ENCODE assay signal across 23 cellular contexts in genomic region chr3:38588995-38589937, GRCh38.
A peak's percentile ranks its signal among the peaks of the same experiment; 100 is the strongest.
DNase-seq lines count a peak whose midpoint lies in the region; ATAC-seq and TF ChIP-seq lines count a peak whose summit lies in the region.
"Had no signal": no experiment of that assay in that cellular context is flagged by ENCODE, and none has a peak within 500 bp of the region (broad histone marks: within the 10 kb centered on the region; RNA-seq: fewer than 3 reads in every experiment).

No MANE protein-coding gene starts in this region.

- DNase-seq in natural killer cell = peak; percentile 2
- no peak for DNase-seq in natural killer cell treated with Interleukin-12 subunit alpha and Interleukin-12 subunit beta and Interleukin-15 and Interleukin-18, amount 100 ng/mL, for 72 hours (ENCODE audit: low spot score)
- peak; percentile 52 for DNase-seq in coronary artery (ENCODE audit: low spot score)
- DNase-seq in osteocyte (ENCODE audit: extremely low spot score, unreplicated experiment) = peak; percentile 71
- peak; percentile 17 to 45 for DNase-seq in aorta
- no peak for DNase-seq in smooth muscle cell (lab: John Stamatoyannopoulos, UW; ENCODE audit: unreplicated experiment)
- DNase-seq: activated CD8-positive, alpha-beta T cell treated with anti-CD3 and anti-CD28 coated beads for 36 hours; activated naive CD8-positive, alpha-beta T cell treated with anti-CD3 and anti-CD28 coated beads for 36 hours; effector memory CD8-positive, alpha-beta T cell; esophagus squamous epithelium; mesenchymal stem cell; MG63; NCI-H1417 treated with DMSO at 0.1 percent for 48 hours; NCI-H2107; NCI-H510A treated with DMSO at 0.1 percent for 48 hours had no signal

- no peaks in the 10 kb centered on the region for H3K79me2 ChIP-seq in smooth muscle cell (ENCODE audit: low read depth)

- H3K9me3 ChIP-seq in aorta (ENCODE audit: control insufficient read depth, low read length) (no peaks in the 10 kb centered on the region), smooth muscle cell (replicated peaks; ENCODE audit: low read depth) (no peaks in the 10 kb centered on the region)
- H3K9me3 ChIP-seq: esophagus squamous epithelium, MG63, pancreas had no signal

- no peaks in the 10 kb centered on the region for H3F3A ChIP-seq in smooth muscle cell (ENCODE audit: low read depth)

- no peak overlapping the region for H3K9ac ChIP-seq in smooth muscle cell (ENCODE audit: low read depth)

- no peaks in the 10 kb centered on the region for H3K9me3 Mint-ChIP-seq in natural killer cell
- H3K9me3 Mint-ChIP-seq in natural killer cell treated with Interleukin-12 subunit alpha and Interleukin-12 subunit beta and Interleukin-15 and Interleukin-18, amount 100 ng/mL, for 72 hours = no peaks in the 10 kb centered on the region
- H3K9me3 Mint-ChIP-seq in osteocyte (ENCODE audit: unreplicated experiment) = no peaks in the 10 kb centered on the region
- H3K9me3 Mint-ChIP-seq: activated CD8-positive, alpha-beta T cell treated with anti-CD3 and anti-CD28 coated beads for 36 hours; activated naive CD8-positive, alpha-beta T cell treated with anti-CD3 and anti-CD28 coated beads for 36 hours; effector memory CD8-positive, alpha-beta T cell; naive thymus-derived CD4-positive, alpha-beta T cell; T-helper 2 cell treated with Interferon-gamma antibody and Interleukin-4, amounts not matched to agents 5 μg/mL and 100 μg/mL, for 36 hours had no signal

- peaks cover 13 to 19% of the 10 kb centered on the region in 2 donors for H3K27me3 Mint-ChIP-seq in natural killer cell (ENCODE audit: low read depth in 2 of 2)
- peaks cover 17 to 31% of the 10 kb centered on the region in 2 donors for H3K27me3 Mint-ChIP-seq in natural killer cell treated with Interleukin-12 subunit alpha and Interleukin-12 subunit beta and Interleukin-15 and Interleukin-18, amount 100 ng/mL, for 72 hours
- H3K27me3 Mint-ChIP-seq in osteocyte (ENCODE audit: unreplicated experiment) = peaks cover 15% of the 10 kb centered on the region
- H3K27me3 Mint-ChIP-seq: activated CD8-positive, alpha-beta T cell treated with anti-CD3 and anti-CD28 coated beads for 36 hours had no signal

- H3K27ac ChIP-seq in coronary artery (no peak overlapping the region), aorta (ENCODE audit: low read depth in 1 of 2, low read length in 2 of 2) (no peak overlapping the region), smooth muscle cell (ENCODE audit: low read depth) (no peak overlapping the region)
- H3K27ac ChIP-seq: esophagus squamous epithelium, pancreas had no signal

- no peaks in the 10 kb centered on the region for H3K4me1 ChIP-seq in aorta (ENCODE audit: control insufficient read depth in 1 of 2, insufficient read depth in 2 of 2, low read length in 2 of 2)
- H3K4me1 ChIP-seq in smooth muscle cell (ENCODE audit: low read depth) = no peaks in the 10 kb centered on the region
- H3K4me1 ChIP-seq: esophagus squamous epithelium, pancreas had no signal

- ATAC-seq in natural killer cell (no peak), aorta (ENCODE audit: low FRiP score) (no peak), GM21526 (IDR thresholded peaks at IDR 0.05; ENCODE audit: low FRiP score, unreplicated experiment) (no peak), GM18909 (IDR thresholded peaks at IDR 0.05; ENCODE audit: poor library complexity, unreplicated experiment) (no peak)
- no peak for ATAC-seq in natural killer cell treated with Interleukin-12 subunit alpha and Interleukin-12 subunit beta and Interleukin-15 and Interleukin-18, amount 100 ng/mL, for 72 hours
- ATAC-seq: activated CD8-positive, alpha-beta T cell treated with anti-CD3 and anti-CD28 coated beads for 36 hours; effector memory CD8-positive, alpha-beta T cell; K562; pancreas; sciatic nerve; SK-N-SH treated with all-trans-retinoic acid at 6 μM for 48 hours had no signal

- H3K4me1 Mint-ChIP-seq in natural killer cell = no peaks in the 10 kb centered on the region
- H3K4me1 Mint-ChIP-seq in natural killer cell treated with Interleukin-12 subunit alpha and Interleukin-12 subunit beta and Interleukin-15 and Interleukin-18, amount 100 ng/mL, for 72 hours (ENCODE audit: low read depth in 2 of 2) = no peaks in the 10 kb centered on the region
- no peaks in the 10 kb centered on the region for H3K4me1 Mint-ChIP-seq in osteocyte (ENCODE audit: unreplicated experiment)
- H3K4me1 Mint-ChIP-seq: activated naive CD8-positive, alpha-beta T cell treated with anti-CD3 and anti-CD28 coated beads for 36 hours; naive thymus-derived CD4-positive, alpha-beta T cell had no signal

- intact Hi-C loops in natural killer cell (cut with micrococcal nuclease) (no loop called here), aorta (cut with DNase I) (no loop called here)

- no peaks in the 10 kb centered on the region for H4K20me1 ChIP-seq in smooth muscle cell (ENCODE audit: low read depth)

- no peak overlapping the region for H3K4me3 ChIP-seq in coronary artery
- no peak overlapping the region for H3K4me3 ChIP-seq in aorta (ENCODE audit: low read length in 2 of 2)
- H3K4me3 ChIP-seq in smooth muscle cell = no peak overlapping the region
- H3K4me3 ChIP-seq: esophagus squamous epithelium, K562, MG63, pancreas had no signal

- no peaks in the 10 kb centered on the region for H3K27me3 ChIP-seq in aorta (ENCODE audit: control insufficient read depth in 1 of 2, insufficient read depth in 2 of 2, low read length in 1 of 2)
- no peaks in the 10 kb centered on the region for H3K27me3 ChIP-seq in smooth muscle cell (ENCODE audit: low read depth)
- H3K27me3 ChIP-seq: esophagus squamous epithelium, MG63, pancreas had no signal

- 80 to 81% methylated on average over 20 of the region's 20 CpGs for WGBS in aorta, 2 donors
- WGBS in smooth muscle cell (ENCODE audit: low lambda C conversion rate) = 89% methylated on average over 20 of the region's 20 CpGs

- H3K4me3 Mint-ChIP-seq in natural killer cell (no peak overlapping the region), osteocyte (ENCODE audit: unreplicated experiment) (no peak overlapping the region)
- no peak overlapping the region for H3K4me3 Mint-ChIP-seq in natural killer cell treated with Interleukin-12 subunit alpha and Interleukin-12 subunit beta and Interleukin-15 and Interleukin-18, amount 100 ng/mL, for 72 hours
- H3K4me3 Mint-ChIP-seq: activated CD8-positive, alpha-beta T cell treated with anti-CD3 and anti-CD28 coated beads for 36 hours; activated naive CD8-positive, alpha-beta T cell treated with anti-CD3 and anti-CD28 coated beads for 36 hours; effector memory CD8-positive, alpha-beta T cell; naive thymus-derived CD4-positive, alpha-beta T cell; T-helper 2 cell treated with Interferon-gamma antibody and Interleukin-4, amounts not matched to agents 5 μg/mL and 100 μg/mL, for 36 hours had no signal

- no peaks in the 10 kb centered on the region for H3K36me3 Mint-ChIP-seq in natural killer cell
- H3K36me3 Mint-ChIP-seq in natural killer cell treated with Interleukin-12 subunit alpha and Interleukin-12 subunit beta and Interleukin-15 and Interleukin-18, amount 100 ng/mL, for 72 hours = no peaks in the 10 kb centered on the region
- H3K36me3 Mint-ChIP-seq in osteocyte (ENCODE audit: unreplicated experiment) = no peaks in the 10 kb centered on the region
- H3K36me3 Mint-ChIP-seq: activated naive CD8-positive, alpha-beta T cell treated with anti-CD3 and anti-CD28 coated beads for 36 hours; naive thymus-derived CD4-positive, alpha-beta T cell had no signal

- H3K4me2 ChIP-seq in smooth muscle cell = no peak overlapping the region

- H3K36me3 ChIP-seq in aorta (ENCODE audit: control insufficient read depth in 1 of 2, insufficient read depth in 2 of 2, low read length in 1 of 2) (peaks cover 0 to 2% of the 10 kb centered on the region in 2 donors), smooth muscle cell (ENCODE audit: low read depth) (no peaks in the 10 kb centered on the region)
- H3K36me3 ChIP-seq: esophagus squamous epithelium, MG63, pancreas had no signal

- H3K27ac Mint-ChIP-seq in natural killer cell (no peak overlapping the region), osteocyte (ENCODE audit: unreplicated experiment) (no peak overlapping the region)
- H3K27ac Mint-ChIP-seq in natural killer cell treated with Interleukin-12 subunit alpha and Interleukin-12 subunit beta and Interleukin-15 and Interleukin-18, amount 100 ng/mL, for 72 hours = no peak overlapping the region
- H3K27ac Mint-ChIP-seq: activated CD8-positive, alpha-beta T cell treated with anti-CD3 and anti-CD28 coated beads for 36 hours; activated naive CD8-positive, alpha-beta T cell treated with anti-CD3 and anti-CD28 coated beads for 36 hours; effector memory CD8-positive, alpha-beta T cell; T-helper 2 cell treated with Interferon-gamma antibody and Interleukin-4, amounts not matched to agents 5 μg/mL and 100 μg/mL, for 36 hours had no signal

- H2AFZ ChIP-seq in smooth muscle cell (ENCODE audit: low read depth) = no peak overlapping the region

- TF ChIP-seq CTCF in natural killer cell (IDR thresholded peaks at IDR 0.05) = no peak
- no peak for TF ChIP-seq CTCF in coronary artery (IDR thresholded peaks at IDR 0.05)
- no peak for TF ChIP-seq CTCF in osteocyte (IDR thresholded peaks at IDR 0.05)
- TF ChIP-seq CTCF in smooth muscle cell (IDR thresholded peaks at IDR 0.05; ENCODE audit: borderline replicate concordance, insufficient read depth, poor library complexity, severe bottlenecking) = no peak

Comparison
In these comparisons a context has a peak if more than half of its experiments do, and no peak if none do; other contexts are left out.
1. DNase-seq: peak in natural killer cell (single experiment), coronary artery (single experiment), osteocyte (single experiment) and aorta (2 of 2); none in natural killer cell treated with Interleukin-12 subunit alpha and Interleukin-12 subunit beta and Interleukin-15 and Interleukin-18, amount 100 ng/mL, for 72 hours (single experiment) and smooth muscle cell (single experiment).